19 cellular contexts compared by ENCODE assay signal in the genomic region with DNA sequence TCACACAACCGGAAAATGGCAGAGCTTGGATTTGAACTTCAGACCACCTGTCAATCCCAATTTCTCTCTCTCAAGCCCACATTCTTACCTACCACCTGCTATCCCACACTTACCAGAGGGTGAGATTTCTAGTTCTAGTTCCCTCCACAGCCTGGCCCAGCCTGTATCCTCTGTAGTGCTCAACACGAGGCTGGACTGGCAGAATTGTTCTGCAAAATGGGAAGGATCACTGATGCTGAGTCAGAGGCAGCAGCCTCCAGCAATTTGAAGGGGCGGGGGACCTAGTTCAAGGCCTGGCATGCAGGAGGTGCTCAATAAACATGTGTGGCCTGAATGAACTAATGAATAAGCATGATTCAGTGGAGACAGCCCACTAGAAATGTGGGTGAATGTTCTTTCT. TPM values are rescaled to one million over a fixed set of nuclear protein-coding genes. Genes with fewer than 3 reads are reported as not detected.
DNase-seq lines count a peak whose midpoint lies in the region; ATAC-seq and TF ChIP-seq lines count a peak whose summit lies in the region.
"Had no signal": no experiment of that assay in that cellular context is flagged by ENCODE, and none has a peak within 500 bp of the region (broad histone marks: within the 10 kb centered on the region; RNA-seq: fewer than 3 reads in every experiment).

No MANE protein-coding gene starts in this region.

- TF ChIP-seq CTCF in PC-9 (conservative IDR thresholded peaks at IDR 0.05) (no peak), choroid plexus epithelial cell (conservative IDR thresholded peaks at IDR 0.05; ENCODE audit: low read depth, low read length) (no peak), left ventricle myocardium inferior (IDR thresholded peaks at IDR 0.05; ENCODE audit: borderline replicate concordance) (no peak)

- peak; percentile 64 for DNase-seq in H4 (ENCODE audit: low spot score)
- DNase-seq in PC-9 = peak; percentile 39 to 70
- DNase-seq in choroid plexus epithelial cell (ENCODE audit: low read depth) = peak; percentile 19
- peak; percentile 26 for DNase-seq in skeletal muscle cell (ENCODE audit: low read depth)
- DNase-seq in left ventricle myocardium inferior = no peak
- DNase-seq in cortex of kidney (lab: John Stamatoyannopoulos, UW) = no peak
- no peak for DNase-seq in NCI-H2029 (lab: John Stamatoyannopoulos, UW)
- DNase-seq: activated CD8-positive, alpha-beta T cell treated with anti-CD3 and anti-CD28 coated beads for 36 hours; effector CD4-positive, alpha-beta T cell; left ventricle myocardium superior; naive thymus-derived CD4-positive, alpha-beta T cell; NCI-H524 treated with DMSO at 0.1 percent for 48 hours; retina; SHP77; stimulated activated CD4-positive, alpha-beta T cell treated with anti-CD3 and anti-CD28 coated beads, Interleukin-4, amount 100 ng/mL, for 4 hours had no signal

- H3K4me1 ChIP-seq in PC-9 (replicated peaks; ENCODE audit: insufficient read depth) = peaks cover 6% of the 10 kb centered on the region
- H3K4me1 ChIP-seq in left ventricle myocardium inferior = no peaks in the 10 kb centered on the region
- H3K4me1 ChIP-seq: vagina had no signal

- POLR2A ChIA-PET in PC-9 (lab: Charles Lee; ENCODE audit: unreplicated experiment) = no interaction called here

- H3K4me3 ChIP-seq in PC-9 = no peak overlapping the region
- no peak overlapping the region for H3K4me3 ChIP-seq in choroid plexus epithelial cell (ENCODE audit: low read depth, low read length)
- no peak overlapping the region for H3K4me3 ChIP-seq in skeletal muscle cell (ENCODE audit: low read depth, low read length)
- no peak overlapping the region for H3K4me3 ChIP-seq in left ventricle myocardium inferior
- H3K4me3 ChIP-seq: vagina had no signal

- no TSS peak for BruUV-seq in PC-9 (replicated peaks; lab: Mats Ljungman, UMichigan)

- intact Hi-C loops in PC-9 (cut with micrococcal nuclease; ENCODE audit: unreplicated experiment) (no loop called here), left ventricle myocardium inferior (cut with micrococcal nuclease) (no loop called here)

- no peaks in the 10 kb centered on the region for H3K36me3 ChIP-seq in PC-9 (ENCODE audit: low read depth)
- no peaks in the 10 kb centered on the region for H3K36me3 ChIP-seq in left ventricle myocardium inferior
- H3K36me3 ChIP-seq: vagina had no signal

- no peaks in the 10 kb centered on the region for H3F3A ChIP-seq in PC-9 (ENCODE audit: insufficient read depth, low read depth)

- peak overlapping the region; percentile 1; the same call in 1 of the 2 replicates for H3K4me2 ChIP-seq in PC-9

- H3K27me3 ChIP-seq in PC-9 (ENCODE audit: insufficient read depth, low read depth) = 0 out of 2 replicates have a peak, but pooled peaks cover 4% of the 10 kb centered on the region
- H3K27me3 ChIP-seq in left ventricle myocardium inferior (ENCODE audit: low read depth) = peaks cover 62% of the 10 kb centered on the region
- H3K27me3 ChIP-seq: vagina had no signal

- H3K27ac ChIP-seq in PC-9 (no peak overlapping the region), left ventricle myocardium inferior (replicated peaks) (no peak overlapping the region)
- H3K27ac ChIP-seq: C4-2B, vagina had no signal

- H3K9me2 ChIP-seq in PC-9 (ENCODE audit: insufficient read depth) = no peaks in the 10 kb centered on the region

- H3K9me3 ChIP-seq in PC-9 (ENCODE audit: insufficient read depth, low read depth) (no peaks in the 10 kb centered on the region), left ventricle myocardium inferior (replicated peaks) (no peaks in the 10 kb centered on the region)
- H3K9me3 ChIP-seq: vagina had no signal

- no peak for ATAC-seq in GM21423 (IDR thresholded peaks at IDR 0.05; ENCODE audit: unreplicated experiment)
- ATAC-seq: activated CD8-positive, alpha-beta T cell treated with anti-CD3 and anti-CD28 coated beads for 36 hours; left ventricle myocardium superior; naive thymus-derived CD4-positive, alpha-beta T cell; stimulated activated memory B cell treated with anti-CD40 and anti-IgM and Interleukin-4, amounts not matched to agents 10 μg/mL and 1 μg/mL and 100 μg/mL, for 72 hours had no signal

- H3K79me2 ChIP-seq in PC-9 (ENCODE audit: low read depth) = no peaks in the 10 kb centered on the region

- no peaks in the 10 kb centered on the region for H4K20me1 ChIP-seq in PC-9 (ENCODE audit: insufficient read depth)

- CTCF ChIA-PET in PC-9 (lab: Charles Lee) = no interaction called here

- H2AFZ ChIP-seq in PC-9 = no peak overlapping the region

RNA-seq across cellular contexts. Expression of a gene that starts 53.6 kb away (rescaled TPM):
- 8.8 and 11.2 TPM in 2 replicates for total RNA-seq in H4 (2014; rRNA removed; shearing (Covaris generic))
- total RNA-seq in PC-9 (2021) (28.5 and 31.3 TPM in 2 replicates), left ventricle myocardium inferior (4.5 TPM)

Comparison
In these comparisons a context has a peak if more than half of its experiments do, and no peak if none do; other contexts are left out.
1. DNase-seq: peak in H4 (single experiment), PC-9 (2 of 2), choroid plexus epithelial cell (single experiment) and skeletal muscle cell (single experiment); none in left ventricle myocardium inferior (single experiment), cortex of kidney (single experiment) and NCI-H2029 (single experiment).